Comparison of ENCODE assay signal across 2 cellular contexts in the genomic region with DNA sequence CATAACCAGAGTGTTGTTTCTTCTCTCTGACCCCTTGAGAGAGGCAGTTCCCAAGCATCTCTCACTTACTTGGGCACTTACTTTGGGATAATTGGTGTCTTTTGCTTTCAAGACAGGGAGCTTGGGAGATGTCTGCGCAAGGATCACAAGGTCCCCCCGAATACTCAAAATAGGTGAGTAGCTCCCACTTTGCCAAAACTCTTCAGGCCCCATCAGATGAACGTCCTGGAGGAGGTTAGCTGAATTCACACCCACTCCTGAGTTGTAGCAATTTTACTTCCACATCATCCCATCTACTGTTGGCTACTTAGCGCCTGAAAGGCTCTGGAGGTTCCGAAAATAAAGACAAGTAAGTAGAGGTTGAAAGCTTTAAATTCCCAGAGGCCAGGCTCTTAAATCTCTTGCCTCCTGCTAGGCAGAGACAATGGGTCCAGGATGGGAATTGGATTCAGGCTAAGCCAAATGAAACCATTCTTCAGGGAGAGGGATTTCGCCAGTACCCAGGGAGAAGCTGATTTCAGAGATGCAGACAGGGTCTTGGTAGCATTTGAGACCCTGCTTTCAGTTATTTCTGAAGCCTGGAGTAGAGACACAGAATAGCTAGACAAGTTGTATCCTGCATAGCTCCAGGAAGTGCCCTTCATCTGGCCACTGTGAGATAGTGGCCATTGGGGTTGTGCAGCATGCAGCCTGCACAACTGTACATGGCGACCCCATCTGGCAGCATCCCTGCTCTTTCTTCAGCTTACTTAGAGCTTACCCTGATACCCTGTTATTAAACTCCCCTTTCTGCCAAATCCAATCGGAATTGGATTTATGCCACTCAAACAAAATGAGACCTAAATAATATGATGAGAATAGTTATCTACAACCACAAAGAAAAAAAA.
TF ChIP-seq lines count a peak whose summit lies in the region.

No MANE protein-coding gene starts in this region.

TF ChIP-seq in IMR-90, 13 proteins besides CTCF, POLR2A, EP300 and RAD21:
- TF ChIP-seq MXI1 (IDR thresholded peaks at IDR 0.05; ENCODE audit: borderline replicate concordance, low read depth, low read length) (no peak), CHD1 (IDR thresholded peaks at IDR 0.05; ENCODE audit: low read depth, low read length) (no peak), MAZ (IDR thresholded peaks at IDR 0.05; ENCODE audit: borderline replicate concordance, low read depth, low read length) (no peak), BHLHE40 (IDR thresholded peaks at IDR 0.05; ENCODE audit: low read depth, low read length) (no peak), FOS (IDR thresholded peaks at IDR 0.05; ENCODE audit: low read depth, low read length) (no peak), MAFK (IDR thresholded peaks at IDR 0.05; ENCODE audit: low read depth, low read length) (no peak), RFX5 (IDR thresholded peaks at IDR 0.05; ENCODE audit: low read depth, low read length) (no peak), SMC3 (IDR thresholded peaks at IDR 0.05; ENCODE audit: low read depth, low read length) (no peak), CEBPB (IDR thresholded peaks at IDR 0.05; ENCODE audit: low read depth, low read length) (no peak), RCOR1 (IDR thresholded peaks at IDR 0.05; ENCODE audit: insufficient replicate concordance, low read length) (no peak)
- TF ChIP-seq, protein P1, sequence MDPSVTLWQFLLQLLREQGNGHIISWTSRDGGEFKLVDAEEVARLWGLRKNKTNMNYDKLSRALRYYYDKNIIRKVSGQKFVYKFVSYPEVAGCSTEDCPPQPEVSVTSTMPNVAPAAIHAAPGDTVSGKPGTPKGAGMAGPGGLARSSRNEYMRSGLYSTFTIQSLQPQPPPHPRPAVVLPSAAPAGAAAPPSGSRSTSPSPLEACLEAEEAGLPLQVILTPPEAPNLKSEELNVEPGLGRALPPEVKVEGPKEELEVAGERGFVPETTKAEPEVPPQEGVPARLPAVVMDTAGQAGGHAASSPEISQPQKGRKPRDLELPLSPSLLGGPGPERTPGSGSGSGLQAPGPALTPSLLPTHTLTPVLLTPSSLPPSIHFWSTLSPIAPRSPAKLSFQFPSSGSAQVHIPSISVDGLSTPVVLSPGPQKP (IDR thresholded peaks at IDR 0.05; ENCODE audit: borderline replicate concordance, low read depth, low read length), result no peak
- TF ChIP-seq, protein P2, sequence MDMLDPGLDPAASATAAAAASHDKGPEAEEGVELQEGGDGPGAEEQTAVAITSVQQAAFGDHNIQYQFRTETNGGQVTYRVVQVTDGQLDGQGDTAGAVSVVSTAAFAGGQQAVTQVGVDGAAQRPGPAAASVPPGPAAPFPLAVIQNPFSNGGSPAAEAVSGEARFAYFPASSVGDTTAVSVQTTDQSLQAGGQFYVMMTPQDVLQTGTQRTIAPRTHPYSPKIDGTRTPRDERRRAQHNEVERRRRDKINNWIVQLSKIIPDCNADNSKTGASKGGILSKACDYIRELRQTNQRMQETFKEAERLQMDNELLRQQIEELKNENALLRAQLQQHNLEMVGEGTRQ (IDR thresholded peaks at IDR 0.05; ENCODE audit: low read depth, low read length), result no peak

TF ChIP-seq in K562, 482 proteins besides CTCF, POLR2A, EP300 and RAD21:
- TF ChIP-seq, protein P3, sequence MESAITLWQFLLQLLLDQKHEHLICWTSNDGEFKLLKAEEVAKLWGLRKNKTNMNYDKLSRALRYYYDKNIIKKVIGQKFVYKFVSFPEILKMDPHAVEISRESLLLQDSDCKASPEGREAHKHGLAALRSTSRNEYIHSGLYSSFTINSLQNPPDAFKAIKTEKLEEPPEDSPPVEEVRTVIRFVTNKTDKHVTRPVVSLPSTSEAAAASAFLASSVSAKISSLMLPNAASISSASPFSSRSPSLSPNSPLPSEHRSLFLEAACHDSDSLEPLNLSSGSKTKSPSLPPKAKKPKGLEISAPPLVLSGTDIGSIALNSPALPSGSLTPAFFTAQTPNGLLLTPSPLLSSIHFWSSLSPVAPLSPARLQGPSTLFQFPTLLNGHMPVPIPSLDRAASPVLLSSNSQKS (CRISPR knock-in tag; IDR thresholded peaks at IDR 0.05), result no peak
- TF ChIP-seq, protein P4, sequence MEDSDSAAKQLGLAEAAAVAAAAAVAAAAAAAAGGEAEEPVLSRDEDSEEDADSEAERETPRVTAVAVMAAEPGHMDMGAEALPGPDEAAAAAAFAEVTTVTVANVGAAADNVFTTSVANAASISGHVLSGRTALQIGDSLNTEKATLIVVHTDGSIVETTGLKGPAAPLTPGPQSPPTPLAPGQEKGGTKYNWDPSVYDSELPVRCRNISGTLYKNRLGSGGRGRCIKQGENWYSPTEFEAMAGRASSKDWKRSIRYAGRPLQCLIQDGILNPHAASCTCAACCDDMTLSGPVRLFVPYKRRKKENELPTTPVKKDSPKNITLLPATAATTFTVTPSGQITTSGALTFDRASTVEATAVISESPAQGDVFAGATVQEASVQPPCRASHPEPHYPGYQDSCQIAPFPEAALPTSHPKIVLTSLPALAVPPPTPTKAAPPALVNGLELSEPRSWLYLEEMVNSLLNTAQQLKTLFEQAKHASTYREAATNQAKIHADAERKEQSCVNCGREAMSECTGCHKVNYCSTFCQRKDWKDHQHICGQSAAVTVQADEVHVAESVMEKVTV (CRISPR knock-in tag; IDR thresholded peaks at IDR 0.05), result no peak
- TF ChIP-seq, protein P5, sequence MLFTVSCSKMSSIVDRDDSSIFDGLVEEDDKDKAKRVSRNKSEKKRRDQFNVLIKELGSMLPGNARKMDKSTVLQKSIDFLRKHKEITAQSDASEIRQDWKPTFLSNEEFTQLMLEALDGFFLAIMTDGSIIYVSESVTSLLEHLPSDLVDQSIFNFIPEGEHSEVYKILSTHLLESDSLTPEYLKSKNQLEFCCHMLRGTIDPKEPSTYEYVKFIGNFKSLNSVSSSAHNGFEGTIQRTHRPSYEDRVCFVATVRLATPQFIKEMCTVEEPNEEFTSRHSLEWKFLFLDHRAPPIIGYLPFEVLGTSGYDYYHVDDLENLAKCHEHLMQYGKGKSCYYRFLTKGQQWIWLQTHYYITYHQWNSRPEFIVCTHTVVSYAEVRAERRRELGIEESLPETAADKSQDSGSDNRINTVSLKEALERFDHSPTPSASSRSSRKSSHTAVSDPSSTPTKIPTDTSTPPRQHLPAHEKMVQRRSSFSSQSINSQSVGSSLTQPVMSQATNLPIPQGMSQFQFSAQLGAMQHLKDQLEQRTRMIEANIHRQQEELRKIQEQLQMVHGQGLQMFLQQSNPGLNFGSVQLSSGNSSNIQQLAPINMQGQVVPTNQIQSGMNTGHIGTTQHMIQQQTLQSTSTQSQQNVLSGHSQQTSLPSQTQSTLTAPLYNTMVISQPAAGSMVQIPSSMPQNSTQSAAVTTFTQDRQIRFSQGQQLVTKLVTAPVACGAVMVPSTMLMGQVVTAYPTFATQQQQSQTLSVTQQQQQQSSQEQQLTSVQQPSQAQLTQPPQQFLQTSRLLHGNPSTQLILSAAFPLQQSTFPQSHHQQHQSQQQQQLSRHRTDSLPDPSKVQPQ (CRISPR knock-in tag; IDR thresholded peaks at IDR 0.05; ENCODE audit: borderline replicate concordance), result no peak
- TF ChIP-seq ZNF408 (CRISPR knock-in tag; IDR thresholded peaks at IDR 0.05; ENCODE audit: low read depth) (no peak), ZBTB1 (CRISPR knock-in tag; IDR thresholded peaks at IDR 0.05; ENCODE audit: borderline replicate concordance, low read depth) (no peak), ZBED1 (IDR thresholded peaks at IDR 0.05) (no peak), NFE2 (IDR thresholded peaks at IDR 0.05; ENCODE audit: low read depth) (no peak)
